ENCODE assay signal across 10 cellular contexts in genomic region chr3:61847784-61848462, GRCh38.
DNase-seq lines count a peak whose midpoint lies in the region; ATAC-seq and TF ChIP-seq lines count a peak whose summit lies in the region.
"Had no signal": no experiment of that assay in that cellular context is flagged by ENCODE, and none has a peak within 500 bp of the region (broad histone marks: within the 10 kb centered on the region; RNA-seq: fewer than 3 reads in every experiment).

No MANE protein-coding gene starts in this region.

- POLR2A ChIA-PET in WTC11 (lab: Charles Lee), result no interaction called here

- intact Hi-C loops in mucosa of descending colon (cut with DNase I, micrococcal nuclease), result no loop called here

- H3K27me3 Mint-ChIP-seq in WTC11 (ENCODE audit: low read depth), result no peaks in the 10 kb centered on the region
- H3K27me3 Mint-ChIP-seq in activated naive CD4-positive, alpha-beta T cell treated with anti-CD3 and anti-CD28 coated beads, Interleukin-2, amount 10 ng/mL, durations not matched to agents 7 days and 5 days, result no peaks in the 10 kb centered on the region
- H3K27me3 Mint-ChIP-seq: activated B cell treated with CpG ODN at 0.5 μM for 24 hours had no signal

- no peaks in the 10 kb centered on the region for H3K36me3 ChIP-seq in mucosa of descending colon (ENCODE audit: low read depth)

- H3K4me3 ChIP-seq in mucosa of descending colon, result no peak overlapping the region

- DNase-seq in WTC11 (ENCODE audit: low spot score) (no peak), fibroblast of the conjunctiva (ENCODE audit: low read depth) (peak; percentile 28), mucosa of descending colon (peak; percentile 48 to 71 (median 69)), ureter (ENCODE audit: low spot score) (peak; percentile 49), putamen (ENCODE audit: low spot score) (no peak), HK-2 (ENCODE audit: unreplicated experiment) (no peak)
- no peak for DNase-seq in activated naive CD4-positive, alpha-beta T cell treated with anti-CD3 and anti-CD28 coated beads, Interleukin-2, amount 10 ng/mL, durations not matched to agents 7 days and 5 days
- DNase-seq: activated B cell treated with CpG ODN at 0.5 μM for 24 hours, NCI-H82 had no signal

- TF ChIP-seq CTCF in WTC11 (IDR thresholded peaks at IDR 0.05) (no peak), mucosa of descending colon (IDR thresholded peaks at IDR 0.05) (no peak)

- peak overlapping the region; percentile 90 for H3K27ac Mint-ChIP-seq in WTC11
- H3K27ac Mint-ChIP-seq in activated naive CD4-positive, alpha-beta T cell treated with anti-CD3 and anti-CD28 coated beads, Interleukin-2, amount 10 ng/mL, durations not matched to agents 7 days and 5 days, result no peak overlapping the region
- H3K27ac Mint-ChIP-seq: activated B cell treated with CpG ODN at 0.5 μM for 24 hours had no signal

- H3K4me1 Mint-ChIP-seq in WTC11, result peaks cover 75% of the 10 kb centered on the region
- no peaks in the 10 kb centered on the region for H3K4me1 Mint-ChIP-seq in activated naive CD4-positive, alpha-beta T cell treated with anti-CD3 and anti-CD28 coated beads, Interleukin-2, amount 10 ng/mL, durations not matched to agents 7 days and 5 days
- H3K4me1 Mint-ChIP-seq: activated B cell treated with CpG ODN at 0.5 μM for 24 hours had no signal

- ATAC-seq in WTC11 (peak; percentile 86), mucosa of descending colon (peak; percentile 90), HG03469 (IDR thresholded peaks at IDR 0.05; ENCODE audit: unreplicated experiment) (no peak)

- peak overlapping the region; percentile 35 for H3K4me3 Mint-ChIP-seq in WTC11
- H3K4me3 Mint-ChIP-seq in activated naive CD4-positive, alpha-beta T cell treated with anti-CD3 and anti-CD28 coated beads, Interleukin-2, amount 10 ng/mL, durations not matched to agents 7 days and 5 days, result no peak overlapping the region
- H3K4me3 Mint-ChIP-seq: activated B cell treated with CpG ODN at 0.5 μM for 24 hours had no signal

- no peaks in the 10 kb centered on the region for H3K9me3 Mint-ChIP-seq in WTC11
- no peaks in the 10 kb centered on the region for H3K9me3 Mint-ChIP-seq in activated naive CD4-positive, alpha-beta T cell treated with anti-CD3 and anti-CD28 coated beads, Interleukin-2, amount 10 ng/mL, durations not matched to agents 7 days and 5 days

- peaks cover 11% of the 10 kb centered on the region for H3K4me1 ChIP-seq in mucosa of descending colon (ENCODE audit: low read depth)

- H3K9me3 ChIP-seq in mucosa of descending colon, result no peaks in the 10 kb centered on the region

- no peaks in the 10 kb centered on the region; the same call in 1 of the 2 replicates for H3K36me3 Mint-ChIP-seq in WTC11
- no peaks in the 10 kb centered on the region for H3K36me3 Mint-ChIP-seq in activated naive CD4-positive, alpha-beta T cell treated with anti-CD3 and anti-CD28 coated beads, Interleukin-2, amount 10 ng/mL, durations not matched to agents 7 days and 5 days

- CTCF ChIA-PET in WTC11 (lab: Charles Lee), result interaction anchor here (1.0 kb wide), 1 partner anchor 339 kb away, joined by 3 read pairs; no protein-coding TSS in a partner anchor
- CTCF ChIA-PET in activated naive CD4-positive, alpha-beta T cell treated with anti-CD3 and anti-CD28 coated beads, Interleukin-2, amount 10 ng/mL, durations not matched to agents 7 days and 5 days (lab: Charles Lee), result no interaction called here

TF ChIP-seq in WTC11, 78 proteins besides CTCF, POLR2A, EP300 and RAD21:
- TF ChIP-seq PRDM15 (CRISPR knock-in tag; IDR thresholded peaks at IDR 0.05) (peak; percentile 73), ZNF232 (CRISPR knock-in tag; IDR thresholded peaks at IDR 0.05) (0 out of 2 replicates have a peak, but pooled peaks have one; percentile 33), ZNF396 (CRISPR knock-in tag; IDR thresholded peaks at IDR 0.05; ENCODE audit: borderline replicate concordance) (no peak), ZBTB21 (CRISPR knock-in tag; IDR thresholded peaks at IDR 0.05; ENCODE audit: borderline replicate concordance) (0 out of 2 replicates have a peak, but pooled peaks have one; percentile 59)
TF ChIP-seq in WTC11: peak in this region for 3.

Comparison
In these comparisons a context has a peak if more than half of its experiments do, and no peak if none do; other contexts are left out.
1. DNase-seq: peak in fibroblast of the conjunctiva (single experiment), mucosa of descending colon (3 of 3) and ureter (single experiment); none in WTC11 (single experiment), activated naive CD4-positive, alpha-beta T cell treated with anti-CD3 and anti-CD28 coated beads, Interleukin-2, amount 10 ng/mL, durations not matched to agents 7 days and 5 days (single experiment), putamen (single experiment) and HK-2 (single experiment).